In genomic region chr2:26344581-26345283, GRCh38 we compare ENCODE assay signal across 8 cellular contexts. TPM values are rescaled to one million over a fixed set of nuclear protein-coding genes. Genes with fewer than 3 reads are reported as not detected.
A peak's percentile ranks its signal among the peaks of the same experiment; 100 is the strongest.
DNase-seq lines count a peak whose midpoint lies in the region; ATAC-seq and TF ChIP-seq lines count a peak whose summit lies in the region.

No MANE protein-coding gene starts in this region.

- peak overlapping the region; percentile 98 for H3K27ac Mint-ChIP-seq in activated T-helper 1 cell treated with anti-CD3 and anti-CD28 coated beads, Interleukin-12 subunit alpha, Interleukin-12 subunit beta, Interleukin-2, Interleukin-4 antibody, amounts not matched to agents 30 ng/mL and 10 ng/mL and 1 ng/mL, durations not matched to agents 14 hours and 24 hours and 36 hours

- no peaks in the 10 kb centered on the region for H3K9me3 Mint-ChIP-seq in activated T-helper 1 cell treated with anti-CD3 and anti-CD28 coated beads, Interleukin-12 subunit alpha, Interleukin-12 subunit beta, Interleukin-2, Interleukin-4 antibody, amounts not matched to agents 30 ng/mL and 10 ng/mL and 1 ng/mL, durations not matched to agents 14 hours and 24 hours and 36 hours

- intact Hi-C loops in activated T-helper 1 cell treated with anti-CD3 and anti-CD28 coated beads, Interleukin-12 subunit alpha, Interleukin-12 subunit beta, Interleukin-2, Interleukin-4 antibody, amounts not matched to agents 30 ng/mL and 10 ng/mL and 1 ng/mL, durations not matched to agents 14 hours and 24 hours and 36 hours (cut with micrococcal nuclease), result loop anchor here (1.0 to 5.0 kb wide), 8 partner anchors 14 to 1302 kb away; partner anchors contain the start of genes AGBL5, ASXL2, CENPA and EFR3B
- intact Hi-C loops in spleen (cut with DNase I; ENCODE audit: low total_unique reads), result no loop called here

- peaks cover 21 to 48% (median 33%) of the 10 kb centered on the region in 6 donors for H3K4me1 ChIP-seq in spleen

- TF ChIP-seq CTCF in HL-60 (IDR thresholded peaks at IDR 0.05; ENCODE audit: insufficient read depth, low read length) (no peak), spleen (IDR thresholded peaks at IDR 0.05 in 8 of 11, conservative IDR thresholded peaks at IDR 0.05 in 3 of 11) (no peak)

- H3K27me3 ChIP-seq in HL-60 (ENCODE audit: insufficient read depth, poor library complexity, severe bottlenecking) (no peaks in the 10 kb centered on the region), spleen (replicated peaks in 1 of 7) (no peaks in the 10 kb centered on the region)

- no peaks in the 10 kb centered on the region for H3K36me3 ChIP-seq in spleen

- WGBS in spleen, 5 donors, result 48 to 52% (median 51%) methylated on average over 17 of the region's 17 CpGs

- ATAC-seq in GM19397 (IDR thresholded peaks at IDR 0.05; ENCODE audit: unreplicated experiment), result no peak
- ATAC-seq in GM18498 (IDR thresholded peaks at IDR 0.05; ENCODE audit: unreplicated experiment), result no peak
- no peak for ATAC-seq in GM18517 (IDR thresholded peaks at IDR 0.05; ENCODE audit: unreplicated experiment)

- H3K4me1 Mint-ChIP-seq in activated T-helper 1 cell treated with anti-CD3 and anti-CD28 coated beads, Interleukin-12 subunit alpha, Interleukin-12 subunit beta, Interleukin-2, Interleukin-4 antibody, amounts not matched to agents 30 ng/mL and 10 ng/mL and 1 ng/mL, durations not matched to agents 14 hours and 24 hours and 36 hours (ENCODE audit: low read depth), result peaks cover 31% of the 10 kb centered on the region

- peak overlapping the region; percentile 99 for H3K4me3 Mint-ChIP-seq in activated T-helper 1 cell treated with anti-CD3 and anti-CD28 coated beads, Interleukin-12 subunit alpha, Interleukin-12 subunit beta, Interleukin-2, Interleukin-4 antibody, amounts not matched to agents 30 ng/mL and 10 ng/mL and 1 ng/mL, durations not matched to agents 14 hours and 24 hours and 36 hours

- H3K4me3 ChIP-seq in HL-60 (replicated peaks; ENCODE audit: insufficient read depth, low read length) (peak overlapping the region; percentile 66), iPS-11a (ENCODE audit: low read depth, low read length) (peak overlapping the region; percentile 95), spleen (peak overlapping the region; percentile 79 to 96 (median 90))

- H3K36me3 Mint-ChIP-seq in activated T-helper 1 cell treated with anti-CD3 and anti-CD28 coated beads, Interleukin-12 subunit alpha, Interleukin-12 subunit beta, Interleukin-2, Interleukin-4 antibody, amounts not matched to agents 30 ng/mL and 10 ng/mL and 1 ng/mL, durations not matched to agents 14 hours and 24 hours and 36 hours (ENCODE audit: low read depth), result peaks cover 10% of the 10 kb centered on the region

- no peak for TF ChIP-seq POLR2A in spleen (IDR thresholded peaks at IDR 0.05)

- H3K27me3 Mint-ChIP-seq in activated T-helper 1 cell treated with anti-CD3 and anti-CD28 coated beads, Interleukin-12 subunit alpha, Interleukin-12 subunit beta, Interleukin-2, Interleukin-4 antibody, amounts not matched to agents 30 ng/mL and 10 ng/mL and 1 ng/mL, durations not matched to agents 14 hours and 24 hours and 36 hours (ENCODE audit: insufficient read depth), result no peaks in the 10 kb centered on the region

- peak overlapping the region; percentile 86 for H3K27ac ChIP-seq in HL-60 (replicated peaks)
- peak overlapping the region; percentile 89 to 97 (median 95) for H3K27ac ChIP-seq in spleen

- DNase-seq in A172 (ENCODE audit: low spot score), result peak; percentile 72
- no peak for DNase-seq in HL-60 (ENCODE audit: low read depth in 1 of 2, low spot score in 1 of 2)
- DNase-seq in activated T-helper 1 cell treated with anti-CD3 and anti-CD28 coated beads, Interleukin-12 subunit alpha, Interleukin-12 subunit beta, Interleukin-2, Interleukin-4 antibody, amounts not matched to agents 30 ng/mL and 10 ng/mL and 1 ng/mL, durations not matched to agents 14 hours and 24 hours and 36 hours (ENCODE audit: low spot score), result no peak
- DNase-seq in spleen, result no peak

- no peaks in the 10 kb centered on the region for H3K9me3 ChIP-seq in spleen

RNA-seq across cellular contexts. Expression of gene SELENOI, which starts 1.2 kb away (rescaled TPM):
- 19.0 and 20.6 TPM in 2 replicates for total RNA-seq in A172 (2014; rRNA removed; shearing (Covaris generic))
- 66.6 and 68.2 TPM in 2 replicates for total RNA-seq in activated T-helper 1 cell treated with anti-CD3 and anti-CD28 coated beads, Interleukin-12 subunit alpha, Interleukin-12 subunit beta, Interleukin-2, Interleukin-4 antibody, amounts not matched to agents 30 ng/mL and 10 ng/mL and 1 ng/mL, durations not matched to agents 14 hours and 24 hours and 36 hours
- 10 to 100 TPM in 6 of 7 donors, 1 to 10 TPM in 1; 9.4 to 23.6 (median 18.1) TPM for total RNA-seq in spleen
- polyA plus RNA-seq in spleen, result 1 to 10 TPM; 2.0 to 3.3 (median 2.7) TPM

RNA-seq across cellular contexts. Expression of gene ADGRF3, which starts 1.9 kb away (rescaled TPM):
- total RNA-seq in A172 (2014; rRNA removed; shearing (Covaris generic)), result 0.07 and 0.12 TPM in 2 replicates
- 2.3 and 2.9 TPM in 2 replicates for total RNA-seq in activated T-helper 1 cell treated with anti-CD3 and anti-CD28 coated beads, Interleukin-12 subunit alpha, Interleukin-12 subunit beta, Interleukin-2, Interleukin-4 antibody, amounts not matched to agents 30 ng/mL and 10 ng/mL and 1 ng/mL, durations not matched to agents 14 hours and 24 hours and 36 hours
- 1 to 10 TPM in 1 of 7 donors, under 1 TPM in 6; 0.51 to 1.1 (median 0.67) TPM for total RNA-seq in spleen
- polyA plus RNA-seq in spleen, result 1 to 10 TPM in 1 of 3 donors, under 1 TPM in 2; 0.15 to 6.2 (median 0.26) TPM

RNA-seq across cellular contexts. Expression of gene DRC1, which starts 57.0 kb away (rescaled TPM):
- total RNA-seq in A172 (2014; rRNA removed; shearing (Covaris generic)), result 0.43 TPM in 1 of 2 replicates, not detected in the other
- total RNA-seq in activated T-helper 1 cell treated with anti-CD3 and anti-CD28 coated beads, Interleukin-12 subunit alpha, Interleukin-12 subunit beta, Interleukin-2, Interleukin-4 antibody, amounts not matched to agents 30 ng/mL and 10 ng/mL and 1 ng/mL, durations not matched to agents 14 hours and 24 hours and 36 hours, result not detected in 2 replicates
- total RNA-seq in spleen, result under 1 TPM in 2 of 7 donors, not detected in 5; 0.23 to 0.25 TPM
- under 1 TPM in 1 of 3 donors, not detected in 2; 0.04 TPM for polyA plus RNA-seq in spleen
